Comparison of ENCODE assay signal across 1 cellular context in the genomic region with DNA sequence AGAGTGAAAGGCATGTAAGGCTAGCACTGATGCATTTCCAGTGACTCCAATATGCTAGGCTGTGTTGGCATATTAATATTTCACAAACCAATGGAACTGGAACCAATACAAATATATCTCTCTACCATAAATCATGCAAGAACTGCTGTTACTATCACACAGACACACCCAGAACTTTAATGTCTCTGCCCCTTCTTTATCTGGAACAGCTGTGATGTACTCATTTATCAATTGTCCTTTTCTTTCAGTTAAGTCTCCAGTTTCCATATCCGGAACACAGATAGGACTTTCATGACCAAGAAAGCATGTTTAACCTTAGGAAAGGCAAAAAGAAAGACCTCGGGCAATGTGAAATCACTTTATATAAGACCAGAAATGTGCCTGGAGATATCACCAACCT.
TF ChIP-seq lines count a peak whose summit lies in the region.

No MANE protein-coding gene starts in this region.

TF ChIP-seq in K562, 482 proteins besides CTCF, POLR2A, EP300 and RAD21 (continued from another document):
- TF ChIP-seq, protein P1, sequence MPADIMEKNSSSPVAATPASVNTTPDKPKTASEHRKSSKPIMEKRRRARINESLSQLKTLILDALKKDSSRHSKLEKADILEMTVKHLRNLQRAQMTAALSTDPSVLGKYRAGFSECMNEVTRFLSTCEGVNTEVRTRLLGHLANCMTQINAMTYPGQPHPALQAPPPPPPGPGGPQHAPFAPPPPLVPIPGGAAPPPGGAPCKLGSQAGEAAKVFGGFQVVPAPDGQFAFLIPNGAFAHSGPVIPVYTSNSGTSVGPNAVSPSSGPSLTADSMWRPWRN (IDR thresholded peaks at IDR 0.05; ENCODE audit: low read depth): no peak
- TF ChIP-seq TOE1 (IDR thresholded peaks at IDR 0.05; ENCODE audit: borderline replicate concordance): no peak
- no peak for TF ChIP-seq TOE1 (CRISPR knock-in tag; IDR thresholded peaks at IDR 0.05; ENCODE audit: borderline replicate concordance, low read depth)
- TF ChIP-seq TCF3 (CRISPR knock-in tag; IDR thresholded peaks at IDR 0.05): peak; percentile 90
- TF ChIP-seq NEUROD1 (IDR thresholded peaks at IDR 0.05; ENCODE audit: borderline replicate concordance, low read depth, low read length, partially characterized antibody): peak; percentile 56
- 0 out of 2 replicates have a peak, but pooled peaks have one; percentile 9 for TF ChIP-seq PHB2 (IDR thresholded peaks at IDR 0.05; ENCODE audit: low read depth)
- peak; percentile 58; the same call in 1 of the 2 replicates for TF ChIP-seq MEF2D (tag; conservative IDR thresholded peaks at IDR 0.05; ENCODE audit: low read depth)
- peak; percentile 88 for TF ChIP-seq SMARCA4 (IDR thresholded peaks at IDR 0.05)
- TF ChIP-seq MCM7 (IDR thresholded peaks at IDR 0.05): no peak
